ENCODE assay signal across 34 cellular contexts in genomic region chr1:76101534-76101933, GRCh38. TPM values are rescaled to one million over a fixed set of nuclear protein-coding genes. Genes with fewer than 3 reads are reported as not detected.
"Had no signal": no experiment of that assay in that cellular context is flagged by ENCODE, and none has a peak within 500 bp of the region (broad histone marks: within the 10 kb centered on the region; RNA-seq: fewer than 3 reads in every experiment).

No MANE protein-coding gene starts in this region.

- H3K4me3 ChIP-seq: adrenal gland, body of pancreas, breast epithelium had no signal

- H3K27me3 Mint-ChIP-seq: activated B cell treated with CpG ODN at 0.5 μM for 24 hours had no signal

- H3K9me3 ChIP-seq: adrenal gland, body of pancreas, breast epithelium had no signal

- H3K36me3 ChIP-seq: adrenal gland, brain microvascular endothelial cell, breast epithelium had no signal

- H3K27ac ChIP-seq: adrenal gland, body of pancreas, brain microvascular endothelial cell, breast epithelium, VCaP had no signal

- H3K36me3 Mint-ChIP-seq: activated CD4-positive, alpha-beta memory T cell treated with anti-CD3 and anti-CD28 coated beads for 36 hours had no signal

- H3K27me3 ChIP-seq: adrenal gland, body of pancreas, brain microvascular endothelial cell, breast epithelium had no signal

- H3K4me1 Mint-ChIP-seq: activated T-helper 17 cell treated with anti-CD3 and anti-CD28 coated beads, Interleukin-2, amount 50 U/mL, for 72 hours had no signal

- DNase-seq: activated B cell treated with CpG ODN at 0.5 μM for 24 hours; activated CD4-positive, alpha-beta memory T cell treated with anti-CD3 and anti-CD28 coated beads for 36 hours; activated CD4-positive, alpha-beta T cell treated with anti-CD3 and anti-CD28 coated beads for 4 hours; activated CD4-positive, alpha-beta T cell treated with anti-CD3 and anti-CD28 coated beads, Interleukin-2, amount 10 ng/mL, durations not matched to agents 24 days and 14 days; activated CD4-positive, alpha-beta T cell treated with anti-CD3 and anti-CD28 coated beads, Interleukin-2, amount 50 U/mL, for 1 hour; activated CD4-positive, alpha-beta T cell treated with anti-CD3 and anti-CD28 coated beads, Interleukin-2, amount 50 U/mL, for 4 hours; activated CD4-positive, CD25-positive, alpha-beta regulatory T cell treated with anti-CD3 and anti-CD28 coated beads, Interleukin-2, amount 50 U/mL, for 72 hours; activated CD8-positive, alpha-beta memory T cell treated with anti-CD3 and anti-CD28 coated beads, Interleukin-2, amount 50 U/mL, for 4 hours; activated CD8-positive, alpha-beta T cell treated with anti-CD3 and anti-CD28 coated beads for 36 hours; activated effector memory CD4-positive, alpha-beta T cell treated with anti-CD3 and anti-CD28 coated beads, Interleukin-2, amount 50 U/mL, for 16 hours; activated gamma-delta T cell treated with Interleukin-2 at 50 U/mL for 16 hours; activated naive CD4-positive, alpha-beta T cell; activated naive CD4-positive, alpha-beta T cell treated with anti-CD3 and anti-CD28 coated beads for 36 hours; activated naive CD4-positive, alpha-beta T cell treated with anti-CD3 and anti-CD28 coated beads, Interleukin-2, amount 50 U/mL, for 16 hours; activated naive CD8-positive, alpha-beta T cell treated with anti-CD3 and anti-CD28 coated beads for 36 hours; activated T-cell treated with anti-CD3 and anti-CD28 coated beads for 4 hours; activated T-cell treated with anti-CD3 and anti-CD28 coated beads, Interleukin-2, amount 50 U/mL, for 1 hour; activated T-cell treated with anti-CD3 and anti-CD28 coated beads, Interleukin-2, amount 50 U/mL, for 4 hours; activated T-cell treated with anti-CD3 and anti-CD28 coated beads, Interleukin-2, amount 50 U/mL, for 72 hours; adrenal gland; amniotic stem cell; aorta; body of pancreas; brain microvascular endothelial cell; central memory CD4-positive, alpha-beta T cell; T-helper 2 cell; T-helper 9 cell had no signal

- H3K4me3 Mint-ChIP-seq: activated B cell treated with CpG ODN at 0.5 μM for 24 hours; activated CD4-positive, alpha-beta memory T cell treated with anti-CD3 and anti-CD28 coated beads for 36 hours; activated CD4-positive, alpha-beta T cell treated with anti-CD3 and anti-CD28 coated beads, Interleukin-2, amount 10 ng/mL, durations not matched to agents 24 days and 14 days; activated CD8-positive, alpha-beta T cell treated with anti-CD3 and anti-CD28 coated beads for 36 hours; activated naive CD4-positive, alpha-beta T cell treated with anti-CD3 and anti-CD28 coated beads for 36 hours; activated naive CD8-positive, alpha-beta T cell treated with anti-CD3 and anti-CD28 coated beads for 36 hours; activated T-cell treated with anti-CD3 and anti-CD28 coated beads, Interleukin-2, amount 50 U/mL, for 4 hours; activated T-cell treated with anti-CD3 and anti-CD28 coated beads, Interleukin-2, amount 50 U/mL, for 72 hours; activated T-helper 1 cell treated with anti-CD3 and anti-CD28 coated beads, Interleukin-12 subunit alpha, Interleukin-12 subunit beta, Interleukin-2, Interleukin-4 antibody, amounts not matched to agents 30 ng/mL and 10 ng/mL and 1 ng/mL, durations not matched to agents 14 hours and 24 hours and 36 hours; activated T-helper 17 cell treated with anti-CD3 and anti-CD28 coated beads, Interleukin-2, amount 50 U/mL, for 72 hours; T-helper 1 cell treated with Interleukin-12 subunit alpha and Interleukin-12 subunit beta and Interleukin-4 antibody, amounts not matched to agents 30 μg/mL and 1 μg/mL, for 36 hours; T-helper 2 cell treated with Interferon-gamma antibody and Interleukin-4, amounts not matched to agents 5 μg/mL and 100 μg/mL, for 36 hours had no signal

- H3K4me1 ChIP-seq: adrenal gland, body of pancreas, breast epithelium had no signal

- H3K9me3 Mint-ChIP-seq: activated CD4-positive, alpha-beta memory T cell treated with anti-CD3 and anti-CD28 coated beads for 36 hours; activated naive CD4-positive, alpha-beta T cell treated with anti-CD3 and anti-CD28 coated beads, Interleukin-2, amount 50 U/mL, for 72 hours; activated naive CD8-positive, alpha-beta T cell treated with anti-CD3 and anti-CD28 coated beads for 36 hours; activated T-helper 17 cell treated with anti-CD3 and anti-CD28 coated beads, Interleukin-2, amount 50 U/mL, for 72 hours; T-helper 2 cell treated with Interferon-gamma antibody and Interleukin-4, amounts not matched to agents 5 μg/mL and 100 μg/mL, for 36 hours had no signal

- H3K27ac Mint-ChIP-seq: activated B cell treated with CpG ODN at 0.5 μM for 24 hours; activated CD4-positive, alpha-beta memory T cell treated with anti-CD3 and anti-CD28 coated beads for 36 hours; activated CD4-positive, alpha-beta T cell treated with anti-CD3 and anti-CD28 coated beads, Interleukin-2, amount 10 ng/mL, durations not matched to agents 24 days and 14 days; activated CD8-positive, alpha-beta T cell treated with anti-CD3 and anti-CD28 coated beads for 36 hours; activated naive CD4-positive, alpha-beta T cell treated with anti-CD3 and anti-CD28 coated beads for 36 hours; activated naive CD4-positive, alpha-beta T cell treated with anti-CD3 and anti-CD28 coated beads, Interleukin-2, amount 50 U/mL, for 72 hours; activated naive CD8-positive, alpha-beta T cell treated with anti-CD3 and anti-CD28 coated beads for 36 hours; activated T-cell treated with anti-CD3 and anti-CD28 coated beads, Interleukin-2, amount 50 U/mL, for 72 hours; activated T-helper 1 cell treated with anti-CD3 and anti-CD28 coated beads, Interleukin-12 subunit alpha, Interleukin-12 subunit beta, Interleukin-2, Interleukin-4 antibody, amounts not matched to agents 30 ng/mL and 10 ng/mL and 1 ng/mL, durations not matched to agents 14 hours and 24 hours and 36 hours; activated T-helper 17 cell treated with anti-CD3 and anti-CD28 coated beads, Interleukin-2, amount 50 U/mL, for 72 hours; T-helper 1 cell treated with Interleukin-12 subunit alpha and Interleukin-12 subunit beta and Interleukin-4 antibody, amounts not matched to agents 30 μg/mL and 1 μg/mL, for 36 hours; T-helper 2 cell treated with Interferon-gamma antibody and Interleukin-4, amounts not matched to agents 5 μg/mL and 100 μg/mL, for 36 hours had no signal

RNA-seq across cellular contexts. Expression of gene ST6GALNAC3, which starts 27.0 kb away (rescaled TPM):
- total RNA-seq: activated T-helper 1 cell treated with anti-CD3 and anti-CD28 coated beads, Interleukin-12 subunit alpha, Interleukin-12 subunit beta, Interleukin-2, Interleukin-4 antibody, amounts not matched to agents 30 ng/mL and 10 ng/mL and 1 ng/mL, durations not matched to agents 14 hours and 24 hours and 36 hours had no signal
